In the genomic region with DNA sequence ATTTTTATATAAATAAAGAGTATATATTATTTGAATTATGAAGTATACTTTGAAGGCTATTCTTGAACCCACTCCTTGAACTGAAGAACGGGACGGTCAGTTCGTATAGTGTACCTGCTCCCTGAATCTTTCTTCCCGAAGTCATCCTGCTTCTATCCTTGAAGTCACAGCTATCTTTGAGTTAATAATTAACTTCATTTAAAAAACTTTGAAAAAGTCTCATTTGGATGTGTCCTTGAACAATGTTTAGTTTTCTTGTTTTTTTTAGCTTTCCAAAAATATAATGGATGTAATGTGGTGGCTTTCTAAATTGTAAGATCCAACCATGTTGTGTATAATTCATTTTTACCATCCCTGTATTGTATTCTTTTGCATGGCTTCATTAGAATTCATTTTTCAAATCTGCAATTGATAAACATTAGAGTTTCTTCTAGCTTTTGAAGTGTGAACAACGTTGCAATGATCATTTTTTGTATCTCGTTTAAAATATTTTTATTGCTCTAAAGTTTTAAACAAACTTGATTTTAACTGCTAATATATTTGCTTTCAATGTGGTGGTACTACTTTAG, we compare ENCODE assay signal across 9 cellular contexts.
"Had no signal": no experiment of that assay in that cellular context is flagged by ENCODE, and none has a peak within 500 bp of the region (broad histone marks: within the 10 kb centered on the region; RNA-seq: fewer than 3 reads in every experiment).

No MANE protein-coding gene starts in this region.

- H3K27ac ChIP-seq: GM23248, HL-60 had no signal

- H3K9me3 Mint-ChIP-seq: HFFc6 had no signal

- H2AFZ ChIP-seq: GM23248 had no signal

- H3K9me3 ChIP-seq: HAP-1 had no signal

- H3K4me1 ChIP-seq: HAP-1 had no signal

- H3K27ac Mint-ChIP-seq: HFFc6 had no signal

- DNase-seq: GM23248, GOT3, H7, HFFc6, KG1 had no signal

- H3K4me3 ChIP-seq: GM23248, HAP-1, K562 had no signal

- H3K36me3 ChIP-seq: HAP-1 had no signal

- H3K4me3 Mint-ChIP-seq: HFFc6 had no signal

- ATAC-seq: HCT116, K562 had no signal

- FAIRE-seq: K562 had no signal
